18 cellular contexts compared by ENCODE assay signal in the genomic region with DNA sequence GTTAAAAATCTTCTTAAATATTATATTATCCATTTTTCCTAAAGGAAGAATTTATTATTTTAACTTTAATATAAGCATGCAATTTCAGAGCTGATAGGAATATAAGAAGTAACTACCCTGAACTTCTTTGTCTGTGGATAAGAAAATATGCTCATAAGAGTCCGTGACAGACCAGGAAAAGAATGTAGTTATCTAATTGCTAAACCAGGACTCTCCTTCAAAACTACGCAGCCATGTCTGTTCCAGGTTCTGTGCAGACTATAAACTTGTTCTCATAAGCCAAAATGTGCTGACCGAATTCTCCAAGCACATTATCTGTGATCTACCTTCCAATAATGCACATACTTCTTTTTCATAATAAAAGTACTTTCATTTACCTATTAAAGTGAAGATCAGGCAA.
A peak's percentile ranks its signal among the peaks of the same experiment; 100 is the strongest.
DNase-seq lines count a peak whose midpoint lies in the region; ATAC-seq and TF ChIP-seq lines count a peak whose summit lies in the region.
"Had no signal": no experiment of that assay in that cellular context is flagged by ENCODE, and none has a peak within 500 bp of the region (broad histone marks: within the 10 kb centered on the region; RNA-seq: fewer than 3 reads in every experiment).

No MANE protein-coding gene starts in this region.

- H3K4me3 ChIP-seq in heart left ventricle = peak overlapping the region in 7 of 12 donors; percentile 9 to 33 (median 24)
- no peak overlapping the region for H3K4me3 ChIP-seq in parathyroid adenoma (ENCODE audit: low read depth, low read length)
- H3K4me3 ChIP-seq in gastroesophageal sphincter = no peak overlapping the region

- H3K36me3 Mint-ChIP-seq in naive thymus-derived CD8-positive, alpha-beta T cell = no peaks in the 10 kb centered on the region
- H3K36me3 Mint-ChIP-seq: CD8-positive, alpha-beta T cell had no signal

- POLR2A ChIA-PET in naive thymus-derived CD8-positive, alpha-beta T cell (lab: Charles Lee) = no interaction called here

- peak overlapping the region; percentile 14 for H2AFZ ChIP-seq in parathyroid adenoma

- DNase-seq in AG20443 (ENCODE audit: low spot score) (peak; percentile 8), amniotic epithelial cell (ENCODE audit: low read depth) (peak; percentile 69), heart left ventricle (no peak), CD1c-positive myeloid dendritic cell (ENCODE audit: extremely low spot score) (no peak), DMS79 (lab: John Stamatoyannopoulos, UW) (no peak)
- no peak for DNase-seq in naive thymus-derived CD8-positive, alpha-beta T cell
- DNase-seq: 8988T; CD8-positive, alpha-beta T cell; DMS79 treated with DMSO at 0.1 percent for 48 hours; GDM1; H7; NCI-H1048; NCI-H2081 treated with DMSO at 0.1 percent for 48 hours; NCI-H510A treated with DMSO at 0.1 percent for 48 hours had no signal

- H3K9me3 Mint-ChIP-seq in naive thymus-derived CD8-positive, alpha-beta T cell = peaks cover 0 to 31% (median under 1%) of the 10 kb centered on the region in 9 donors
- H3K9me3 Mint-ChIP-seq: CD8-positive, alpha-beta T cell had no signal

- H3K4me3 Mint-ChIP-seq in naive thymus-derived CD8-positive, alpha-beta T cell = no peak overlapping the region
- H3K4me3 Mint-ChIP-seq: CD8-positive, alpha-beta T cell had no signal

- TF ChIP-seq POLR2A in heart left ventricle (IDR thresholded peaks at IDR 0.05) = no peak
- no peak for TF ChIP-seq POLR2A in gastroesophageal sphincter (IDR thresholded peaks at IDR 0.05)

- peak in 3 of 4 donors; percentile 62 to 70 (median 65) for ATAC-seq in heart left ventricle
- ATAC-seq in gastroesophageal sphincter = no peak
- no peak for ATAC-seq in naive thymus-derived CD8-positive, alpha-beta T cell
- ATAC-seq: CD8-positive, alpha-beta T cell; Panc1 had no signal

- no peak for TF ChIP-seq EP300 in gastroesophageal sphincter (IDR thresholded peaks at IDR 0.05)

- peak overlapping the region; percentile 61 to 91 (median 79) for H3K27ac ChIP-seq in heart left ventricle
- peak overlapping the region; percentile 25 for H3K27ac ChIP-seq in parathyroid adenoma
- no peak overlapping the region for H3K27ac ChIP-seq in gastroesophageal sphincter
- H3K27ac ChIP-seq: KMS-11 had no signal

- H3K79me2 ChIP-seq in parathyroid adenoma = no peaks in the 10 kb centered on the region

- H3K9me3 ChIP-seq in heart left ventricle (peaks cover 0 to 8% (median 0%) of the 10 kb centered on the region in 12 donors), parathyroid adenoma (ENCODE audit: control insufficient read depth, low read length) (no peaks in the 10 kb centered on the region), gastroesophageal sphincter (no peaks in the 10 kb centered on the region)

- TF ChIP-seq CTCF in heart left ventricle (IDR thresholded peaks at IDR 0.05) = no peak
- TF ChIP-seq CTCF in parathyroid adenoma (IDR thresholded peaks at IDR 0.05) = no peak
- TF ChIP-seq CTCF in gastroesophageal sphincter (IDR thresholded peaks at IDR 0.05) = no peak

- no peaks in the 10 kb centered on the region for H3K27me3 Mint-ChIP-seq in naive thymus-derived CD8-positive, alpha-beta T cell

- no peaks in the 10 kb centered on the region for H3K27me3 ChIP-seq in heart left ventricle
- H3K27me3 ChIP-seq in parathyroid adenoma (ENCODE audit: control insufficient read depth, insufficient read depth, low read length) = no peaks in the 10 kb centered on the region
- no peaks in the 10 kb centered on the region for H3K27me3 ChIP-seq in gastroesophageal sphincter

- intact Hi-C loops in heart left ventricle (cut with DNase I) = no loop called here

- no peaks in the 10 kb centered on the region for H3K4me1 Mint-ChIP-seq in naive thymus-derived CD8-positive, alpha-beta T cell

- H3K4me1 ChIP-seq in heart left ventricle (peaks cover 0 to 25% (median 14%) of the 10 kb centered on the region in 12 donors), parathyroid adenoma (peaks cover 15% of the 10 kb centered on the region), gastroesophageal sphincter (no peaks in the 10 kb centered on the region)

- 22 to 27% (median 25%) methylated on average over 3 of the region's 3 CpGs for WGBS in heart left ventricle, 4 donors
- WGBS in gastroesophageal sphincter (ENCODE audit: low coverage in 1 of 2), 2 donors = 65 to 79% methylated on average over 3 of the region's 3 CpGs

- H3K27ac Mint-ChIP-seq in naive thymus-derived CD8-positive, alpha-beta T cell = no peak overlapping the region
- H3K27ac Mint-ChIP-seq: CD8-positive, alpha-beta T cell had no signal

- H3K36me3 ChIP-seq in heart left ventricle = peaks cover 0 to 5% (median 0%) of the 10 kb centered on the region in 9 donors
- no peaks in the 10 kb centered on the region for H3K36me3 ChIP-seq in parathyroid adenoma (ENCODE audit: control insufficient read depth, insufficient read depth, low read length)
- H3K36me3 ChIP-seq in gastroesophageal sphincter = no peaks in the 10 kb centered on the region

- no peak overlapping the region for H3K4me2 ChIP-seq in parathyroid adenoma (ENCODE audit: low read length)
- H3K4me2 ChIP-seq: KMS-11 had no signal

- no peak overlapping the region for H3K9ac ChIP-seq in parathyroid adenoma
- H3K9ac ChIP-seq: KMS-11 had no signal

Comparison
In these comparisons a context has a peak if more than half of its experiments do, and no peak if none do; other contexts are left out.
1. DNase-seq: peak in AG20443 (single experiment) and amniotic epithelial cell (single experiment); none in heart left ventricle (0 of 5), naive thymus-derived CD8-positive, alpha-beta T cell (0 of 10), CD1c-positive myeloid dendritic cell (single experiment) and DMS79 (single experiment).
2. ATAC-seq: peak in heart left ventricle (3 of 4); none in gastroesophageal sphincter (single experiment) and naive thymus-derived CD8-positive, alpha-beta T cell (0 of 2).
3. H3K27ac ChIP-seq: peak in heart left ventricle (12 of 12) and parathyroid adenoma (single experiment); none in gastroesophageal sphincter (0 of 4).
4. H3K4me3 ChIP-seq: peak in heart left ventricle (7 of 12); none in parathyroid adenoma (single experiment) and gastroesophageal sphincter (0 of 2).